ENCODE assay signal across 1 cellular context in the genomic region with DNA sequence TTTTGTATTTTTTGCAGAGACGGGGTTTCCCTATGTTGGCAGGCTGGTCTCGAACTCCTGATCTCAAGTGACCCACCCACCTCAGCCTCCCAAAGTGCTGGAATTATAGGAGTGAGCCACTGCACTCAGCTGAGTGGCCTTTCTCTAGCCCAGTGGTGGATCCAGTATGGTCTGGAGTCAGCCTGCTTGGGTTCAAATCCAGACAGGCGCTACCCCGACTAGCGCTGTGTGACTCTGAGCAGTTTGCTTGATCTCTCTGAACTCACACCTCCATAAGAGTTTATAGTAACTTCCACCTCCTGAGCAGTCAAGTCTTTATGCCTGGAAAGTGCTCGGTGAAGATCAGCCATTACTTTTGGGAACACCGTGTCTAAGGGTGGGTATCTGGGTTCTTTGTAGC.
TF ChIP-seq lines count a peak whose summit lies in the region.

No MANE protein-coding gene starts in this region.

TF ChIP-seq in K562, 482 proteins besides CTCF, POLR2A, EP300 and RAD21:
- TF ChIP-seq, protein P1, sequence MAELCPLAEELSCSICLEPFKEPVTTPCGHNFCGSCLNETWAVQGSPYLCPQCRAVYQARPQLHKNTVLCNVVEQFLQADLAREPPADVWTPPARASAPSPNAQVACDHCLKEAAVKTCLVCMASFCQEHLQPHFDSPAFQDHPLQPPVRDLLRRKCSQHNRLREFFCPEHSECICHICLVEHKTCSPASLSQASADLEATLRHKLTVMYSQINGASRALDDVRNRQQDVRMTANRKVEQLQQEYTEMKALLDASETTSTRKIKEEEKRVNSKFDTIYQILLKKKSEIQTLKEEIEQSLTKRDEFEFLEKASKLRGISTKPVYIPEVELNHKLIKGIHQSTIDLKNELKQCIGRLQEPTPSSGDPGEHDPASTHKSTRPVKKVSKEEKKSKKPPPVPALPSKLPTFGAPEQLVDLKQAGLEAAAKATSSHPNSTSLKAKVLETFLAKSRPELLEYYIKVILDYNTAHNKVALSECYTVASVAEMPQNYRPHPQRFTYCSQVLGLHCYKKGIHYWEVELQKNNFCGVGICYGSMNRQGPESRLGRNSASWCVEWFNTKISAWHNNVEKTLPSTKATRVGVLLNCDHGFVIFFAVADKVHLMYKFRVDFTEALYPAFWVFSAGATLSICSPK (IDR thresholded peaks at IDR 0.05; ENCODE audit: borderline replicate concordance) = no peak
- TF ChIP-seq, protein P2, sequence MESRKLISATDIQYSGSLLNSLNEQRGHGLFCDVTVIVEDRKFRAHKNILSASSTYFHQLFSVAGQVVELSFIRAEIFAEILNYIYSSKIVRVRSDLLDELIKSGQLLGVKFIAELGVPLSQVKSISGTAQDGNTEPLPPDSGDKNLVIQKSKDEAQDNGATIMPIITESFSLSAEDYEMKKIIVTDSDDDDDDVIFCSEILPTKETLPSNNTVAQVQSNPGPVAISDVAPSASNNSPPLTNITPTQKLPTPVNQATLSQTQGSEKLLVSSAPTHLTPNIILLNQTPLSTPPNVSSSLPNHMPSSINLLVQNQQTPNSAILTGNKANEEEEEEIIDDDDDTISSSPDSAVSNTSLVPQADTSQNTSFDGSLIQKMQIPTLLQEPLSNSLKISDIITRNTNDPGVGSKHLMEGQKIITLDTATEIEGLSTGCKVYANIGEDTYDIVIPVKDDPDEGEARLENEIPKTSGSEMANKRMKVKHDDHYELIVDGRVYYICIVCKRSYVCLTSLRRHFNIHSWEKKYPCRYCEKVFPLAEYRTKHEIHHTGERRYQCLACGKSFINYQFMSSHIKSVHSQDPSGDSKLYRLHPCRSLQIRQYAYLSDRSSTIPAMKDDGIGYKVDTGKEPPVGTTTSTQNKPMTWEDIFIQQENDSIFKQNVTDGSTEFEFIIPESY (CRISPR knock-in tag; IDR thresholded peaks at IDR 0.05) = peak; percentile 51; the same call in 1 of the 2 replicates
- TF ChIP-seq BCOR (IDR thresholded peaks at IDR 0.05) (peak; percentile 70; the same call in 1 of the 2 replicates), RBM25 (IDR thresholded peaks at IDR 0.05; ENCODE audit: low read depth, low read length, severe bottlenecking) (peak; percentile 35), ZFP36 (IDR thresholded peaks at IDR 0.05; ENCODE audit: low read depth, low read length, partially characterized antibody) (peak; percentile 58)
